In the genomic region with DNA sequence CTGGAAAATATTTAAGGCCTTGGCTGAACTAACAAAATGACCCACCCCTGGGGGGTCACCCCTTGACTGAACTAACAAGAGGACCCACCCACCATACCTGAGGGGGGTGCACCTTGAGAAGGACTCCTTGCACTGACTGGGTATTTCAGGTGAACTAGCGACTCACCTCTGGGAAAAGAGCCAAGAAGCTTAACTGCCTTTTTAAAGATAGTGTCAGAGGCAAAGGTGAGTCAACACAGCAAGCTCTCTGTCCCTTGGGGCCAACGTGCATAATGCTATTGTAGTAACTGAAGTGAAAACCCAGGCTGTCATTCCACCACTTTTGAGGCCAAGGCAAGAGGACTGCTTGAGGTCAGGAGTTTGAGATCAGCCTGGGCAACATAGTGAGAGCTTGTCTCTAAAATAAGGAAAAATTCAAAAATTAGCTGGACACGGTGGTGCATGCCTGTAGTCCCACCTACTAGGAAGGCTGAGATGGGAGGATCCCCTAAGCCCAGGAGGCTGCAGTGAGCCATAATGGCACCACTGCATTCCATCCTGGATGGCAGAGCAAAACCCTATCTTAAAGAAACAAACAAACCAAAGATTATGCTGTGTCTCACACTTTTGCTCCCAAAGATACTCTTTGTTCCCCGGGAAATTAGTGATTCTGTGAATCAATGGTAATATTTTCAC, we compare ENCODE assay signal across 9 cellular contexts. TPM values are rescaled to one million over a fixed set of nuclear protein-coding genes. Genes with fewer than 3 reads are reported as not detected.
A peak's percentile ranks its signal among the peaks of the same experiment; 100 is the strongest.
DNase-seq lines count a peak whose midpoint lies in the region; ATAC-seq and TF ChIP-seq lines count a peak whose summit lies in the region.
"Had no signal": no experiment of that assay in that cellular context is flagged by ENCODE, and none has a peak within 500 bp of the region (broad histone marks: within the 10 kb centered on the region; RNA-seq: fewer than 3 reads in every experiment).

No MANE protein-coding gene starts in this region.

- peaks cover 5% of the 10 kb centered on the region for H3K4me1 ChIP-seq in colonic mucosa
- peaks cover 14% of the 10 kb centered on the region for H3K4me1 ChIP-seq in osteoblast (ENCODE audit: insufficient read depth, low read length)

- intact Hi-C loops in colonic mucosa (cut with DNase I): no loop called here

- no peak overlapping the region for H3K4me2 ChIP-seq in osteoblast (ENCODE audit: insufficient read depth, low read length)

- no peaks in the 10 kb centered on the region for H3K79me2 ChIP-seq in osteoblast (ENCODE audit: insufficient read depth, low read length)

- DNase-seq in NCI-H748 (lab: John Stamatoyannopoulos, UW; ENCODE audit: unreplicated experiment): peak; percentile 53
- no peak for DNase-seq in NCI-H748 treated with DMSO at 0.1 percent for 48 hours (lab: John Stamatoyannopoulos, UW)
- DNase-seq in NCI-H2107 treated with DMSO at 0.1 percent for 48 hours (lab: John Stamatoyannopoulos, UW; ENCODE audit: unreplicated experiment): peak; percentile 69
- peak; percentile 77 for DNase-seq in colonic mucosa
- DNase-seq in stimulated activated CD8-positive, alpha-beta memory T cell treated with anti-CD3 and anti-CD28 coated beads, Interleukin-4, amount 100 ng/mL, for 48 hours: peak; percentile 51
- no peak for DNase-seq in osteoblast (ENCODE audit: insufficient read length, low spot score, missing footprints)
- DNase-seq in T-cell: no peak
- DNase-seq: ovary had no signal

- H3K9me3 ChIP-seq in colonic mucosa (no peaks in the 10 kb centered on the region), osteoblast (ENCODE audit: low read depth, low read length) (no peaks in the 10 kb centered on the region)
- H3K9me3 ChIP-seq: ovary had no signal

- H3K27ac ChIP-seq in colonic mucosa (no peak overlapping the region), osteoblast (ENCODE audit: low read depth, low read length) (no peak overlapping the region)
- H3K27ac ChIP-seq: ovary had no signal

- CTCF ChIA-PET in T-cell (lab: Charles Lee): interaction anchor here in 1 of 2 donors (0.7 kb wide), 1 partner anchor 77 kb away, joined by 3 read pairs; no protein-coding TSS in a partner anchor

- H3K27me3 ChIP-seq in colonic mucosa: no peaks in the 10 kb centered on the region
- peaks cover 19% of the 10 kb centered on the region for H3K27me3 ChIP-seq in osteoblast (ENCODE audit: insufficient read depth, low read length)
- H3K27me3 ChIP-seq: ovary had no signal

- H3K4me3 ChIP-seq in colonic mucosa (no peak overlapping the region), osteoblast (ENCODE audit: insufficient read depth, low read length) (no peak overlapping the region)
- H3K4me3 ChIP-seq: ovary had no signal

- H3K9me3 Mint-ChIP-seq in T-cell: peaks cover 0 to 9% (median 5%) of the 10 kb centered on the region in 3 donors

- H3K27ac Mint-ChIP-seq in T-cell: no peak overlapping the region

- POLR2A ChIA-PET in T-cell (lab: Charles Lee): no interaction called here

- H3K4me3 Mint-ChIP-seq in T-cell: no peak overlapping the region

- H3K27me3 Mint-ChIP-seq in T-cell: peaks cover 15 to 49% of the 10 kb centered on the region in 2 donors

- H3K36me3 ChIP-seq in colonic mucosa (no peaks in the 10 kb centered on the region), osteoblast (ENCODE audit: insufficient read depth, low read length) (no peaks in the 10 kb centered on the region)
- H3K36me3 ChIP-seq: ovary had no signal

- TF ChIP-seq CTCF in colonic mucosa (IDR thresholded peaks at IDR 0.05): no peak
- TF ChIP-seq CTCF in osteoblast (IDR thresholded peaks at IDR 0.05; ENCODE audit: extremely low read depth, low read depth, low read length): no peak

- no peaks in the 10 kb centered on the region for H3K4me1 Mint-ChIP-seq in T-cell

- H3K36me3 Mint-ChIP-seq in T-cell: peaks cover 2% of the 10 kb centered on the region

- no peak overlapping the region for H3K9ac ChIP-seq in colonic mucosa (ENCODE audit: low read depth in 2 of 2, low read length in 2 of 2)

- ATAC-seq in HG03571 (IDR thresholded peaks at IDR 0.05; ENCODE audit: unreplicated experiment): no peak
- no peak for ATAC-seq in T-cell (replicated peaks in 1 of 4)

- no peak overlapping the region for H2AFZ ChIP-seq in osteoblast (ENCODE audit: low read length)

- H4K20me1 ChIP-seq in osteoblast (ENCODE audit: insufficient read depth, low read length): no peaks in the 10 kb centered on the region

RNA-seq across cellular contexts. Expression of a gene that starts 36.4 kb away (rescaled TPM):
- total RNA-seq in colonic mucosa (10 to 100 TPM; 24.7 to 25.7 TPM), osteoblast (7.4 and 10.1 TPM in 2 replicates), T-cell (10 to 100 TPM; 46.1 to 88.0 (median 52.2) TPM)

Comparison
In these comparisons a context has a peak if more than half of its experiments do, and no peak if none do; other contexts are left out.
1. DNase-seq: peak in NCI-H748 (single experiment), NCI-H2107 treated with DMSO at 0.1 percent for 48 hours (single experiment), colonic mucosa (single experiment) and stimulated activated CD8-positive, alpha-beta memory T cell treated with anti-CD3 and anti-CD28 coated beads, Interleukin-4, amount 100 ng/mL, for 48 hours (single experiment); none in NCI-H748 treated with DMSO at 0.1 percent for 48 hours (single experiment), osteoblast (single experiment) and T-cell (0 of 34).